Comparison of ENCODE assay signal across 19 cellular contexts in genomic region chr9:33443047-33443446, GRCh38. TPM values are rescaled to one million over a fixed set of nuclear protein-coding genes. Genes with fewer than 3 reads are reported as not detected.
DNase-seq lines count a peak whose midpoint lies in the region; ATAC-seq, FAIRE-seq and TF ChIP-seq lines count a peak whose summit lies in the region.
"Had no signal": no experiment of that assay in that cellular context is flagged by ENCODE, and none has a peak within 500 bp of the region (broad histone marks: within the 10 kb centered on the region; RNA-seq: fewer than 3 reads in every experiment).

No MANE protein-coding gene starts in this region.

- peaks cover 41% of the 10 kb centered on the region for H3K4me1 ChIP-seq in mammary epithelial cell (ENCODE audit: insufficient read depth, low read length)
- H3K4me1 ChIP-seq in kidney (ENCODE audit: control insufficient read depth in 1 of 2, insufficient read depth in 1 of 2, low read depth in 1 of 2, low read length in 2 of 2), result peaks cover 17 to 23% of the 10 kb centered on the region in 2 donors
- H3K4me1 ChIP-seq in upper lobe of right lung, result peaks cover 17% of the 10 kb centered on the region

- no peak overlapping the region for H3K4me3 ChIP-seq in mammary epithelial cell (replicated peaks in 1 of 3; ENCODE audit: insufficient read depth in 1 of 3, low read depth in 2 of 3, low read length in 3 of 3)
- no peak overlapping the region for H3K4me3 ChIP-seq in kidney (ENCODE audit: low read length in 2 of 2)
- H3K4me3 ChIP-seq in upper lobe of right lung, result peak overlapping the region; percentile 19

- H3K79me2 ChIP-seq in mammary epithelial cell (ENCODE audit: insufficient read depth, low read length), result no peaks in the 10 kb centered on the region

- CTCF ChIA-PET in mammary epithelial cell (lab: Charles Lee; ENCODE audit: low non-redundant PET), result no interaction called here

- BruUV-seq in mammary epithelial cell (replicated peaks; lab: Mats Ljungman, UMichigan), result no TSS peak

- H3K9ac ChIP-seq in mammary epithelial cell (ENCODE audit: insufficient read depth, low read length) (no peak overlapping the region), kidney (ENCODE audit: low read length in 2 of 2) (no peak overlapping the region)

- in situ Hi-C loops in mammary epithelial cell (cut with MboI; ENCODE audit: low sequenced_read_pairs in 2 of 2), result no loop called here

- peak; percentile 15 for DNase-seq in NCI-H69 (lab: John Stamatoyannopoulos, UW)
- peak; percentile 56 for DNase-seq in mammary epithelial cell
- DNase-seq in kidney, result peak; percentile 90
- DNase-seq in upper lobe of right lung, result peak; percentile 77
- DNase-seq in posterior cingulate gyrus, result no peak
- no peak for DNase-seq in NCI-H2029 treated with DMSO at 0.1 percent for 48 hours (lab: John Stamatoyannopoulos, UW)
- no peak for DNase-seq in NCI-H526 treated with DMSO at 0.1 percent for 48 hours (lab: John Stamatoyannopoulos, UW)
- DNase-seq: activated B cell treated with CpG ODN at 0.5 μM for 24 hours; activated CD8-positive, alpha-beta memory T cell treated with anti-CD3 and anti-CD28 coated beads, Interleukin-2, amount 10 ng/mL, durations not matched to agents 7 days and 5 days; C1 segment of cervical spinal cord; DND-41; NCI-H187 treated with DMSO at 0.1 percent for 48 hours; NCI-H524 had no signal

- H3K9me3 ChIP-seq in mammary epithelial cell (replicated peaks; ENCODE audit: insufficient read depth, low read length) (no peaks in the 10 kb centered on the region), kidney (ENCODE audit: control insufficient read depth in 1 of 2, low read length in 2 of 2) (no peaks in the 10 kb centered on the region), upper lobe of right lung (no peaks in the 10 kb centered on the region)
- H3K9me3 ChIP-seq: Peyer's patch had no signal

- WGBS in mammary epithelial cell (ENCODE audit: low coverage, missing lambda C conversion rate), result 97% methylated on average over 3 of the region's 9 CpGs

- H3K27me3 ChIP-seq in mammary epithelial cell (ENCODE audit: insufficient read depth, low read length), result no peaks in the 10 kb centered on the region
- H3K27me3 ChIP-seq in upper lobe of right lung, result no peaks in the 10 kb centered on the region
- H3K27me3 ChIP-seq: Peyer's patch had no signal

- H3K36me3 ChIP-seq in mammary epithelial cell (ENCODE audit: insufficient read depth, low read length), result no peaks in the 10 kb centered on the region
- peaks cover 0 to 6% of the 10 kb centered on the region in 2 donors for H3K36me3 ChIP-seq in kidney (ENCODE audit: control insufficient read depth in 1 of 2, insufficient read depth in 2 of 2, low read length in 2 of 2)
- peaks cover 11% of the 10 kb centered on the region for H3K36me3 ChIP-seq in upper lobe of right lung

- no peak overlapping the region for H2AFZ ChIP-seq in mammary epithelial cell (ENCODE audit: low read depth, low read length)

- no peak for TF ChIP-seq CTCF in mammary epithelial cell (conservative IDR thresholded peaks at IDR 0.05 in 1 of 2, IDR thresholded peaks at IDR 0.05 in 1 of 2; ENCODE audit: extremely low read depth in 1 of 2, insufficient read depth in 1 of 2, low read depth in 1 of 2, low read length in 2 of 2)
- no peak for TF ChIP-seq CTCF in kidney (IDR thresholded peaks at IDR 0.05; ENCODE audit: borderline replicate concordance, extremely low read depth, insufficient read depth)
- TF ChIP-seq CTCF in upper lobe of right lung (IDR thresholded peaks at IDR 0.05), result no peak

- FAIRE-seq in kidney (lab: Jason Lieb, UNC), result no peak
- FAIRE-seq: HTR-8/SVneo had no signal

- no peak overlapping the region for H3K27ac ChIP-seq in mammary epithelial cell (ENCODE audit: insufficient read depth, low read depth, low read length)
- H3K27ac ChIP-seq in kidney (ENCODE audit: low read depth in 2 of 2, low read length in 2 of 2), result peak overlapping the region in 1 of 2 donors; percentile 65
- no peak overlapping the region for H3K27ac ChIP-seq in upper lobe of right lung

- dilution Hi-C loops in mammary epithelial cell (cut with HindIII; ENCODE audit: low sequenced_read_pairs), result no loop called here

- peak; percentile 1 for ATAC-seq in upper lobe of right lung
- ATAC-seq: activated CD8-positive, alpha-beta memory T cell treated with anti-CD3 and anti-CD28 coated beads, Interleukin-2, amount 10 ng/mL, durations not matched to agents 7 days and 5 days; left lobe of liver had no signal

- H4K20me1 ChIP-seq in mammary epithelial cell (ENCODE audit: insufficient read depth, low read length), result no peaks in the 10 kb centered on the region

- intact Hi-C loops in mammary epithelial cell (cut with micrococcal nuclease) (no loop called here), kidney (cut with DNase I) (no loop called here), upper lobe of right lung (cut with DNase I) (no loop called here), posterior cingulate gyrus (cut with DNase I) (no loop called here)

- H3K4me2 ChIP-seq in mammary epithelial cell (ENCODE audit: insufficient read depth, low read depth, low read length), result no peak overlapping the region

RNA-seq across cellular contexts. Expression of gene AQP3, which starts 4.3 kb away (rescaled TPM):
- total RNA-seq in mammary epithelial cell (10 to 100 TPM; 11.0 to 20.0 TPM), kidney (135 TPM), upper lobe of right lung (352 TPM)
- polyA plus RNA-seq in mammary epithelial cell (38.7 TPM), kidney (ENCODE audit: insufficient read depth, low read depth, low replicate concordance) (401 TPM)
- polyA minus RNA-seq in mammary epithelial cell, result 50.9 TPM

RNA-seq across cellular contexts. Expression of gene NOL6, which starts 30.7 kb away (rescaled TPM):
- total RNA-seq in mammary epithelial cell (10 to 100 TPM; 34.2 to 59.0 TPM), kidney (32.8 TPM), upper lobe of right lung (36.4 TPM)
- polyA plus RNA-seq in mammary epithelial cell (51.8 TPM), kidney (ENCODE audit: insufficient read depth, low read depth, low replicate concordance) (10.8 TPM)
- 107 TPM for polyA minus RNA-seq in mammary epithelial cell

RNA-seq across cellular contexts. Expression of gene AQP7, which starts 40.7 kb away (rescaled TPM):
- total RNA-seq in mammary epithelial cell (under 1 TPM in 1 of 2 donors, not detected in 1; 0.56 TPM), kidney (11.9 TPM), upper lobe of right lung (2.4 TPM)
- polyA plus RNA-seq in mammary epithelial cell (not detected), kidney (ENCODE audit: insufficient read depth, low read depth, low replicate concordance) (45.3 TPM)
- polyA minus RNA-seq in mammary epithelial cell, result not detected
- total RNA-seq: activated B cell treated with CpG ODN at 0.5 μM for 24 hours; activated CD8-positive, alpha-beta memory T cell treated with anti-CD3 and anti-CD28 coated beads, Interleukin-2, amount 10 ng/mL, durations not matched to agents 7 days and 5 days; dermis microvascular lymphatic vessel endothelial cell; H4; pulmonary artery endothelial cell had no signal

Comparison
In these comparisons a context has a peak if more than half of its experiments do, and no peak if none do; other contexts are left out.
1. DNase-seq: peak in NCI-H69 (single experiment), mammary epithelial cell (single experiment), kidney (single experiment) and upper lobe of right lung (single experiment); none in posterior cingulate gyrus (0 of 10), NCI-H2029 treated with DMSO at 0.1 percent for 48 hours (single experiment) and NCI-H526 treated with DMSO at 0.1 percent for 48 hours (single experiment).